10 cellular contexts compared by ENCODE assay signal in genomic region chr15:63892794-63893441, GRCh38. TPM values are rescaled to one million over a fixed set of nuclear protein-coding genes. Genes with fewer than 3 reads are reported as not detected.
A peak's percentile ranks its signal among the peaks of the same experiment; 100 is the strongest.
DNase-seq lines count a peak whose midpoint lies in the region; ATAC-seq, FAIRE-seq and TF ChIP-seq lines count a peak whose summit lies in the region.
"Had no signal": no experiment of that assay in that cellular context is flagged by ENCODE, and none has a peak within 500 bp of the region (broad histone marks: within the 10 kb centered on the region; RNA-seq: fewer than 3 reads in every experiment).

No MANE protein-coding gene starts in this region.

- H3K9me3 ChIP-seq in OCI-LY7 (ENCODE audit: low read length) (no peaks in the 10 kb centered on the region), PC-3 (ENCODE audit: low read length) (no peaks in the 10 kb centered on the region)

- no peaks in the 10 kb centered on the region for H3K27me3 ChIP-seq in PC-3 (ENCODE audit: low read length)

- no peak overlapping the region for H3K9ac ChIP-seq in PC-3 (ENCODE audit: low read length)

- no peaks in the 10 kb centered on the region for H3K79me2 ChIP-seq in OCI-LY7 (ENCODE audit: insufficient read depth, low read depth, low read length)
- H3K79me2 ChIP-seq in PC-3 (ENCODE audit: low read length) = no peaks in the 10 kb centered on the region

- H3K27ac ChIP-seq in OCI-LY7 (ENCODE audit: low read depth, low read length, poor library complexity, severe bottlenecking) = no peak overlapping the region
- no peak overlapping the region for H3K27ac ChIP-seq in PC-3 (ENCODE audit: low read length)

- no peak overlapping the region for H2AFZ ChIP-seq in OCI-LY7 (ENCODE audit: low read length)
- H2AFZ ChIP-seq in PC-3 (ENCODE audit: low read length) = no peak overlapping the region

- peaks cover 26% of the 10 kb centered on the region for H3K4me1 ChIP-seq in OCI-LY7 (ENCODE audit: insufficient read depth, low read length, poor library complexity, severe bottlenecking)
- H3K4me1 ChIP-seq in PC-3 (ENCODE audit: insufficient read depth, low read length) = peaks cover 9% of the 10 kb centered on the region; the same call in 1 of the 2 replicates

- H3F3A ChIP-seq in PC-3 (ENCODE audit: low read length, unreplicated experiment) = no peaks in the 10 kb centered on the region

- TF ChIP-seq CTCF in NB4 (IDR thresholded peaks at IDR 0.05; ENCODE audit: low read depth, low read length) (no peak), OCI-LY7 (conservative IDR thresholded peaks at IDR 0.05; ENCODE audit: low read length) (no peak), PC-3 (conservative IDR thresholded peaks at IDR 0.05; ENCODE audit: low read depth, low read length) (no peak)

- no peak for TF ChIP-seq POLR2A in NB4 (IDR thresholded peaks at IDR 0.05; ENCODE audit: extremely low read depth, insufficient read length)

- intact Hi-C loops in posterior vena cava (cut with DNase I) = no loop called here
- intact Hi-C loops in OCI-LY7 (cut with micrococcal nuclease; ENCODE audit: unreplicated experiment) = loop anchor here (10.0 kb wide), 1 partner anchor 428 kb away; no protein-coding TSS in a partner anchor
- intact Hi-C loops in PC-3 (cut with micrococcal nuclease) = loop anchor here (5.0 kb wide), 1 partner anchor 281 kb away; no protein-coding TSS in a partner anchor

- H4K20me1 ChIP-seq in OCI-LY7 (ENCODE audit: insufficient read depth, low read length) = no peaks in the 10 kb centered on the region
- no peaks in the 10 kb centered on the region for H4K20me1 ChIP-seq in PC-3 (ENCODE audit: low read length)

- POLR2A ChIA-PET in OCI-LY7 (lab: Charles Lee) (no interaction called here), PC-3 (lab: Charles Lee; ENCODE audit: unreplicated experiment) (no interaction called here)

- DNase-seq in GF-D8 (lab: John Stamatoyannopoulos, UW) = peak; percentile 79
- DNase-seq in NB4 (ENCODE audit: low read depth) = peak; percentile 98
- peak; percentile 49 for DNase-seq in activated T-cell treated with anti-CD3 and anti-CD28 coated beads for 4 hours
- DNase-seq in posterior vena cava (ENCODE audit: low spot score) = peak; percentile 79
- no peak for DNase-seq in OCI-LY7 (ENCODE audit: low spot score)
- no peak for DNase-seq in PC-3
- DNase-seq in frontal cortex (ENCODE audit: low spot score in 2 of 2) = no peak
- no peak for DNase-seq in COR-L47 (lab: John Stamatoyannopoulos, UW)

- CTCF ChIA-PET in OCI-LY7 (lab: Charles Lee; ENCODE audit: unreplicated experiment) (no interaction called here), PC-3 (lab: Charles Lee) (no interaction called here)

- H3K9me2 ChIP-seq in OCI-LY7 (ENCODE audit: insufficient read depth, low read length) = no peaks in the 10 kb centered on the region
- no peaks in the 10 kb centered on the region for H3K9me2 ChIP-seq in PC-3 (replicated peaks; ENCODE audit: low read length)

- H3K4me3 ChIP-seq in NB4 (ENCODE audit: low read depth, low read length) = no peak overlapping the region
- no peak overlapping the region for H3K4me3 ChIP-seq in OCI-LY7 (ENCODE audit: low read depth, low read length, poor library complexity, severe bottlenecking)
- H3K4me3 ChIP-seq in PC-3 (ENCODE audit: low read length) = no peak overlapping the region

- H3K4me2 ChIP-seq in OCI-LY7 (ENCODE audit: low read length) (no peak overlapping the region), PC-3 (ENCODE audit: low read length) (no peak overlapping the region)

- BruUV-seq in OCI-LY7 (replicated peaks; lab: Mats Ljungman, UMichigan) (no TSS peak), PC-3 (replicated peaks; lab: Mats Ljungman, UMichigan) (no TSS peak)

- no peak for ATAC-seq in PC-3

- H3K36me3 ChIP-seq in OCI-LY7 (ENCODE audit: insufficient read depth, low read length) (no peaks in the 10 kb centered on the region), PC-3 (ENCODE audit: low read depth, low read length) (no peaks in the 10 kb centered on the region)

- no peak for FAIRE-seq in frontal cortex (lab: Jason Lieb, UNC)
- FAIRE-seq: islet of Langerhans, TTC549 had no signal

RNA-seq across cellular contexts. Expression of gene HERC1, which starts 59.2 kb away (rescaled TPM):
- 10 to 100 TPM; 81.3 to 82.3 TPM for total RNA-seq in posterior vena cava
- 53.2 and 55.9 TPM in 2 replicates for total RNA-seq in OCI-LY7 (2014; rRNA removed; shearing (Covaris generic))
- 70.0 and 71.5 TPM in 2 replicates for total RNA-seq in OCI-LY7 (2022)
- 40.8 and 46.4 TPM in 2 replicates for total RNA-seq in PC-3 (2014; rRNA removed)
- total RNA-seq in frontal cortex = 179 TPM

Comparison
In these comparisons a context has a peak if more than half of its experiments do, and no peak if none do; other contexts are left out.
1. DNase-seq: peak in GF-D8 (single experiment), NB4 (single experiment), activated T-cell treated with anti-CD3 and anti-CD28 coated beads for 4 hours (single experiment) and posterior vena cava (single experiment); none in OCI-LY7 (single experiment), PC-3 (single experiment), frontal cortex (0 of 2) and COR-L47 (single experiment).
2. intact Hi-C loops: an anchor here in OCI-LY7 (10.0 kb wide) and PC-3 (5.0 kb wide); none called in posterior vena cava.